11 cellular contexts compared by ENCODE assay signal in genomic region chr19:55114566-55115145, GRCh38. TPM values are rescaled to one million over a fixed set of nuclear protein-coding genes. Genes with fewer than 3 reads are reported as not detected.
DNase-seq lines count a peak whose midpoint lies in the region; ATAC-seq and TF ChIP-seq lines count a peak whose summit lies in the region.
"Had no signal": no experiment of that assay in that cellular context is flagged by ENCODE, and none has a peak within 500 bp of the region (broad histone marks: within the 10 kb centered on the region; RNA-seq: fewer than 3 reads in every experiment).

No MANE protein-coding gene starts in this region.

- H3K27ac ChIP-seq in layer of hippocampus (ENCODE audit: low read depth, low read length) (peak overlapping the region; percentile 62), WERI-Rb-1 (no peak overlapping the region)
- H3K27ac ChIP-seq: right lobe of liver had no signal

- no peaks in the 10 kb centered on the region for H3K9me3 Mint-ChIP-seq in T-helper 1 cell treated with Interleukin-12 subunit alpha and Interleukin-12 subunit beta and Interleukin-4 antibody, amounts not matched to agents 30 μg/mL and 1 μg/mL, for 36 hours
- no peaks in the 10 kb centered on the region for H3K9me3 Mint-ChIP-seq in activated CD4-positive, alpha-beta memory T cell treated with anti-CD3 and anti-CD28 coated beads, Interleukin-2, amount 10 ng/mL, durations not matched to agents 7 days and 5 days
- H3K9me3 Mint-ChIP-seq in stimulated activated naive CD8-positive, alpha-beta T cell treated with anti-CD3 and anti-CD28 coated beads, Interleukin-15, amount 100 ng/mL, for 72 hours = no peaks in the 10 kb centered on the region

- H3K4me3 Mint-ChIP-seq in T-helper 1 cell treated with Interleukin-12 subunit alpha and Interleukin-12 subunit beta and Interleukin-4 antibody, amounts not matched to agents 30 μg/mL and 1 μg/mL, for 36 hours = peak overlapping the region; percentile 100
- H3K4me3 Mint-ChIP-seq in activated CD4-positive, alpha-beta memory T cell treated with anti-CD3 and anti-CD28 coated beads, Interleukin-2, amount 10 ng/mL, durations not matched to agents 7 days and 5 days = peak overlapping the region; percentile 47
- H3K4me3 Mint-ChIP-seq in stimulated activated naive CD8-positive, alpha-beta T cell treated with anti-CD3 and anti-CD28 coated beads, Interleukin-15, amount 100 ng/mL, for 72 hours = peak overlapping the region; percentile 44 to 47

- DNase-seq in T-helper 1 cell (no peak), NCI-H1105 treated with DMSO at 0.1 percent for 48 hours (lab: John Stamatoyannopoulos, UW) (no peak), WERI-Rb-1 (no peak)
- DNase-seq in activated CD4-positive, alpha-beta memory T cell treated with anti-CD3 and anti-CD28 coated beads, Interleukin-2, amount 10 ng/mL, durations not matched to agents 7 days and 5 days = no peak
- no peak for DNase-seq in stimulated activated naive CD8-positive, alpha-beta T cell treated with anti-CD3 and anti-CD28 coated beads, Interleukin-15, amount 100 ng/mL, for 72 hours
- DNase-seq: 8988T; activated CD4-positive, alpha-beta T cell treated with anti-CD3 and anti-CD28 coated beads for 1 hour had no signal

- no peak for ATAC-seq in stimulated activated naive CD8-positive, alpha-beta T cell treated with anti-CD3 and anti-CD28 coated beads, Interleukin-15, amount 100 ng/mL, for 72 hours
- no peak for ATAC-seq in GM18870 (IDR thresholded peaks at IDR 0.05; ENCODE audit: unreplicated experiment)
- ATAC-seq: right lobe of liver had no signal

- no peaks in the 10 kb centered on the region for H3K9me3 ChIP-seq in WERI-Rb-1 (ENCODE audit: severe bottlenecking)
- H3K9me3 ChIP-seq: right lobe of liver had no signal

- peaks cover 6% of the 10 kb centered on the region for H3K36me3 ChIP-seq in WERI-Rb-1

- H3K36me3 Mint-ChIP-seq in T-helper 1 cell treated with Interleukin-12 subunit alpha and Interleukin-12 subunit beta and Interleukin-4 antibody, amounts not matched to agents 30 μg/mL and 1 μg/mL, for 36 hours (ENCODE audit: low read depth) = peaks cover 8% of the 10 kb centered on the region
- peaks cover 17% of the 10 kb centered on the region for H3K36me3 Mint-ChIP-seq in activated CD4-positive, alpha-beta memory T cell treated with anti-CD3 and anti-CD28 coated beads, Interleukin-2, amount 10 ng/mL, durations not matched to agents 7 days and 5 days (ENCODE audit: low read depth)

- H3K27me3 Mint-ChIP-seq in T-helper 1 cell treated with Interleukin-12 subunit alpha and Interleukin-12 subunit beta and Interleukin-4 antibody, amounts not matched to agents 30 μg/mL and 1 μg/mL, for 36 hours (ENCODE audit: low read depth) = no peaks in the 10 kb centered on the region
- peaks cover 1% of the 10 kb centered on the region for H3K27me3 Mint-ChIP-seq in activated CD4-positive, alpha-beta memory T cell treated with anti-CD3 and anti-CD28 coated beads, Interleukin-2, amount 10 ng/mL, durations not matched to agents 7 days and 5 days
- no peaks in the 10 kb centered on the region for H3K27me3 Mint-ChIP-seq in stimulated activated naive CD8-positive, alpha-beta T cell treated with anti-CD3 and anti-CD28 coated beads, Interleukin-15, amount 100 ng/mL, for 72 hours

- POLR2A ChIA-PET in activated CD4-positive, alpha-beta memory T cell treated with anti-CD3 and anti-CD28 coated beads, Interleukin-2, amount 10 ng/mL, durations not matched to agents 7 days and 5 days (lab: Charles Lee) = no interaction called here

- CTCF ChIA-PET in activated CD4-positive, alpha-beta memory T cell treated with anti-CD3 and anti-CD28 coated beads, Interleukin-2, amount 10 ng/mL, durations not matched to agents 7 days and 5 days (lab: Charles Lee) = no interaction called here

- peaks cover 25% of the 10 kb centered on the region for H3K4me1 Mint-ChIP-seq in T-helper 1 cell treated with Interleukin-12 subunit alpha and Interleukin-12 subunit beta and Interleukin-4 antibody, amounts not matched to agents 30 μg/mL and 1 μg/mL, for 36 hours (ENCODE audit: low read depth)
- peaks cover 41% of the 10 kb centered on the region for H3K4me1 Mint-ChIP-seq in activated CD4-positive, alpha-beta memory T cell treated with anti-CD3 and anti-CD28 coated beads, Interleukin-2, amount 10 ng/mL, durations not matched to agents 7 days and 5 days
- H3K4me1 Mint-ChIP-seq in stimulated activated naive CD8-positive, alpha-beta T cell treated with anti-CD3 and anti-CD28 coated beads, Interleukin-15, amount 100 ng/mL, for 72 hours = peaks cover 32% of the 10 kb centered on the region

- H3K27ac Mint-ChIP-seq in T-helper 1 cell treated with Interleukin-12 subunit alpha and Interleukin-12 subunit beta and Interleukin-4 antibody, amounts not matched to agents 30 μg/mL and 1 μg/mL, for 36 hours = no peak overlapping the region
- H3K27ac Mint-ChIP-seq in activated CD4-positive, alpha-beta memory T cell treated with anti-CD3 and anti-CD28 coated beads, Interleukin-2, amount 10 ng/mL, durations not matched to agents 7 days and 5 days = no peak overlapping the region
- no peak overlapping the region for H3K27ac Mint-ChIP-seq in stimulated activated naive CD8-positive, alpha-beta T cell treated with anti-CD3 and anti-CD28 coated beads, Interleukin-15, amount 100 ng/mL, for 72 hours

- TF ChIP-seq CTCF in WERI-Rb-1 (IDR thresholded peaks at IDR 0.05; ENCODE audit: low read depth, low read length) = no peak

- no peak overlapping the region for H3K4me3 ChIP-seq in WERI-Rb-1 (ENCODE audit: low read depth, low read length)
- H3K4me3 ChIP-seq: right lobe of liver had no signal

- H3K27me3 ChIP-seq in layer of hippocampus (ENCODE audit: control insufficient read depth, insufficient read depth, low read length) = no peaks in the 10 kb centered on the region
- no peaks in the 10 kb centered on the region for H3K27me3 ChIP-seq in WERI-Rb-1 (ENCODE audit: insufficient read depth, low read depth, severe bottlenecking)
- H3K27me3 ChIP-seq: right lobe of liver had no signal

RNA-seq across cellular contexts. Expression of gene PPP1R12C, which starts 2.8 kb away (rescaled TPM):
- 100 to 1,000 TPM; 132 to 134 TPM for total RNA-seq in activated CD4-positive, alpha-beta memory T cell treated with anti-CD3 and anti-CD28 coated beads, Interleukin-2, amount 10 ng/mL, durations not matched to agents 7 days and 5 days

RNA-seq across cellular contexts. Expression of gene TNNT1, which starts 34.4 kb away (rescaled TPM):
- total RNA-seq in activated CD4-positive, alpha-beta memory T cell treated with anti-CD3 and anti-CD28 coated beads, Interleukin-2, amount 10 ng/mL, durations not matched to agents 7 days and 5 days = under 1 TPM; 0.38 to 0.68 TPM

RNA-seq across cellular contexts. Expression of gene EPS8L1, which starts 39.0 kb away (rescaled TPM):
- 1 to 10 TPM; 6.9 to 7.6 TPM for total RNA-seq in activated CD4-positive, alpha-beta memory T cell treated with anti-CD3 and anti-CD28 coated beads, Interleukin-2, amount 10 ng/mL, durations not matched to agents 7 days and 5 days

RNA-seq across cellular contexts. Expression of gene TNNI3, which starts 42.9 kb away (rescaled TPM):
- total RNA-seq in activated CD4-positive, alpha-beta memory T cell treated with anti-CD3 and anti-CD28 coated beads, Interleukin-2, amount 10 ng/mL, durations not matched to agents 7 days and 5 days = not detected

RNA-seq across cellular contexts. Expression of gene RDH13, which starts 51.7 kb away (rescaled TPM):
- 10 to 100 TPM; 15.3 to 15.5 TPM for total RNA-seq in activated CD4-positive, alpha-beta memory T cell treated with anti-CD3 and anti-CD28 coated beads, Interleukin-2, amount 10 ng/mL, durations not matched to agents 7 days and 5 days

Comparison
In these comparisons a context has a peak if more than half of its experiments do, and no peak if none do; other contexts are left out.
1. H3K4me3 Mint-ChIP-seq: peak in every context shown above with its lines; median percentile 100 in T-helper 1 cell treated with Interleukin-12 subunit alpha and Interleukin-12 subunit beta and Interleukin-4 antibody, amounts not matched to agents 30 μg/mL and 1 μg/mL, for 36 hours; 47 in activated CD4-positive, alpha-beta memory T cell treated with anti-CD3 and anti-CD28 coated beads, Interleukin-2, amount 10 ng/mL, durations not matched to agents 7 days and 5 days; 46 in stimulated activated naive CD8-positive, alpha-beta T cell treated with anti-CD3 and anti-CD28 coated beads, Interleukin-15, amount 100 ng/mL, for 72 hours.